Comparison of ENCODE assay signal across 19 cellular contexts in the genomic region with DNA sequence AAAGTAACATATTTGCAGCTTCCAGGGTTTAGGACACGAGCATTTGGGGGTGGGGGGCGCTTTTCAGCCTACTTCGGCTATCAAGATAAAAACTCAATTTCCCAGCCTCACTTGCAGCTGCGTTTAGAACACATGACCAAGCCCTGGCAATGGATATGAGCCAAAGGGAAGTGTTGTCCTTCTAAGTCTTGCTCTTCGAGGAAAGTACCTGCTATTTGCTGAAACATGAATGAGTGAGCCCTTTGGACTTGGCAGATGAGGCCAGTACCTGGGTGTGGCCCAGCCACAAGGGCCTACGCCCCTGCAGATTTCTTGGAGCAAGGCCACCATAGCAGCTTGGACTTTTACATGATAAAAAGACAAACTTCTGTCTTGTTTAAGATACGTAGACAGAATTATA.
DNase-seq lines count a peak whose midpoint lies in the region; ATAC-seq and TF ChIP-seq lines count a peak whose summit lies in the region.
"Had no signal": no experiment of that assay in that cellular context is flagged by ENCODE, and none has a peak within 500 bp of the region (broad histone marks: within the 10 kb centered on the region; RNA-seq: fewer than 3 reads in every experiment).

No MANE protein-coding gene starts in this region.

- peaks cover 5% of the 10 kb centered on the region for H3K27me3 Mint-ChIP-seq in brain
- H3K27me3 Mint-ChIP-seq: activated naive CD8-positive, alpha-beta T cell treated with anti-CD3 and anti-CD28 coated beads, Interleukin-2, amount 50 U/mL, for 24 hours; CD4-positive, alpha-beta T cell; central memory CD8-positive, alpha-beta T cell; progenitor cell of endocrine pancreas had no signal

- H3K27ac ChIP-seq in right cardiac atrium (ENCODE audit: low read length) = no peak overlapping the region
- H3K27ac ChIP-seq: suprapubic skin had no signal

- H3K27me3 ChIP-seq in right cardiac atrium (ENCODE audit: control insufficient read depth, insufficient read depth) = no peaks in the 10 kb centered on the region
- H3K27me3 ChIP-seq: suprapubic skin had no signal

- intact Hi-C loops in right cardiac atrium (cut with DNase I) (no loop called here), cardiac septum (cut with DNase I) (loop anchor here (5.0 kb wide), 1 partner anchor 35 kb away; no protein-coding TSS in a partner anchor)

- TF ChIP-seq CTCF in brain (conservative IDR thresholded peaks at IDR 0.05) = no peak

- H3K9me3 ChIP-seq in right cardiac atrium (ENCODE audit: control insufficient read depth, low read length) = no peaks in the 10 kb centered on the region
- H3K9me3 ChIP-seq: suprapubic skin had no signal

- no peaks in the 10 kb centered on the region for H3K4me1 ChIP-seq in right cardiac atrium (ENCODE audit: control insufficient read depth, insufficient read depth, low read length)

- no peak overlapping the region for H3K4me3 ChIP-seq in right cardiac atrium (ENCODE audit: low read length)
- H3K4me3 ChIP-seq: suprapubic skin had no signal

- ATAC-seq in right cardiac atrium (peak; percentile 60 to 79), left lobe of liver (peak; percentile 45), GM18502 (IDR thresholded peaks at IDR 0.05; ENCODE audit: poor library complexity, unreplicated experiment) (no peak), GM18511 (IDR thresholded peaks at IDR 0.05; ENCODE audit: unreplicated experiment) (no peak)
- ATAC-seq: activated naive CD8-positive, alpha-beta T cell treated with anti-CD3 and anti-CD28 coated beads, Interleukin-2, amount 50 U/mL, for 24 hours; activated T-cell treated with anti-CD3 and anti-CD28 coated beads, Interleukin-2, amount 50 U/mL, for 72 hours had no signal

- 57% methylated on average over 7 of the region's 7 CpGs for WGBS in right cardiac atrium

- DNase-seq in right cardiac atrium = peak in 2 of 3 donors; percentile 53 to 75
- DNase-seq in cardiac septum (ENCODE audit: low spot score) = no peak
- DNase-seq in left lobe of liver (ENCODE audit: low spot score) = no peak
- peak; percentile 69 for DNase-seq in ureter (ENCODE audit: low spot score)
- no peak for DNase-seq in SW 1271 (lab: John Stamatoyannopoulos, UW)
- DNase-seq: activated CD4-positive, alpha-beta T cell treated with anti-CD3 and anti-CD28 coated beads, Interleukin-2, amount 50 U/mL, for 48 hours; activated naive CD8-positive, alpha-beta T cell treated with anti-CD3 and anti-CD28 coated beads, Interleukin-2, amount 50 U/mL, for 24 hours; activated T-cell treated with anti-CD3 and anti-CD28 coated beads, Interleukin-2, amount 50 U/mL, for 72 hours; CD4-positive, alpha-beta T cell; head of caudate nucleus; islet precursor cell; NCI-H82; SHP77 had no signal

- peaks cover 0 to 14% (median 4%) of the 10 kb centered on the region in 5 experiments for H3K9me3 Mint-ChIP-seq in brain
- H3K9me3 Mint-ChIP-seq: activated naive CD8-positive, alpha-beta T cell treated with anti-CD3 and anti-CD28 coated beads, Interleukin-2, amount 50 U/mL, for 24 hours; activated T-cell treated with anti-CD3 and anti-CD28 coated beads, Interleukin-2, amount 50 U/mL, for 72 hours; CD4-positive, alpha-beta T cell; central memory CD8-positive, alpha-beta T cell had no signal

- peak overlapping the region in 3 of 5 experiments; percentile 50 to 81 (median 55) for H3K27ac Mint-ChIP-seq in brain
- H3K27ac Mint-ChIP-seq: activated naive CD8-positive, alpha-beta T cell treated with anti-CD3 and anti-CD28 coated beads, Interleukin-2, amount 50 U/mL, for 24 hours; activated T-cell treated with anti-CD3 and anti-CD28 coated beads, Interleukin-2, amount 50 U/mL, for 72 hours; CD4-positive, alpha-beta T cell; progenitor cell of endocrine pancreas had no signal

- H3K4me1 Mint-ChIP-seq in brain = peaks cover 16% of the 10 kb centered on the region

- no peaks in the 10 kb centered on the region for H3K36me3 Mint-ChIP-seq in brain

- no peak overlapping the region for H3K4me3 Mint-ChIP-seq in brain
- H3K4me3 Mint-ChIP-seq: activated naive CD8-positive, alpha-beta T cell treated with anti-CD3 and anti-CD28 coated beads, Interleukin-2, amount 50 U/mL, for 24 hours; activated T-cell treated with anti-CD3 and anti-CD28 coated beads, Interleukin-2, amount 50 U/mL, for 72 hours; CD4-positive, alpha-beta T cell; central memory CD8-positive, alpha-beta T cell had no signal

Comparison
In these comparisons a context has a peak if more than half of its experiments do, and no peak if none do; other contexts are left out.
1. DNase-seq: peak in right cardiac atrium (2 of 3) and ureter (single experiment); none in cardiac septum (single experiment), left lobe of liver (single experiment) and SW 1271 (0 of 2).
2. ATAC-seq: peak in right cardiac atrium (2 of 2) and left lobe of liver (single experiment); none in GM18502 (single experiment) and GM18511 (single experiment).